Comparison of ENCODE assay signal across 1 cellular context in genomic region chr19:6359517-6359916, GRCh38.
TF ChIP-seq lines count a peak whose summit lies in the region.

No MANE protein-coding gene starts in this region.

TF ChIP-seq in K562, 482 proteins besides CTCF, POLR2A, EP300 and RAD21:
- TF ChIP-seq IRF9 (tag; IDR thresholded peaks at IDR 0.05) (no peak), HNRNPL (IDR thresholded peaks at IDR 0.05; ENCODE audit: low read depth, low read length) (no peak), HINFP (tag; conservative IDR thresholded peaks at IDR 0.05; ENCODE audit: low read depth) (no peak), PKNOX1 (IDR thresholded peaks at IDR 0.05) (peak; percentile 64), MEIS2 (IDR thresholded peaks at IDR 0.05; ENCODE audit: partially characterized antibody) (peak; percentile 62)
TF ChIP-seq in K562: peak in this region for 2.
